In genomic region chr5:71789746-71790145, GRCh38 we compare ENCODE assay signal across 29 cellular contexts.
"Had no signal": no experiment of that assay in that cellular context is flagged by ENCODE, and none has a peak within 500 bp of the region (broad histone marks: within the 10 kb centered on the region; RNA-seq: fewer than 3 reads in every experiment).

No MANE protein-coding gene starts in this region.

- H3K4me1 ChIP-seq: adrenal gland, body of pancreas, colonic mucosa, esophagus squamous epithelium, gastroesophageal sphincter, heart right ventricle had no signal

- H3K36me3 Mint-ChIP-seq: activated naive CD8-positive, alpha-beta T cell treated with anti-CD3 and anti-CD28 coated beads for 36 hours had no signal

- H3K4me3 ChIP-seq: adrenal gland, body of pancreas, colonic mucosa, esophagus squamous epithelium, gastroesophageal sphincter, heart right ventricle had no signal

- H3K4me3 Mint-ChIP-seq: activated B cell treated with CpG ODN at 0.5 μM for 24 hours; activated CD8-positive, alpha-beta T cell treated with anti-CD3 and anti-CD28 coated beads for 36 hours; activated naive CD4-positive, alpha-beta T cell treated with anti-CD3 and anti-CD28 coated beads for 36 hours; activated naive CD4-positive, alpha-beta T cell treated with anti-CD3 and anti-CD28 coated beads, Interleukin-2, amount 50 U/mL, for 24 hours; activated naive CD8-positive, alpha-beta T cell treated with anti-CD3 and anti-CD28 coated beads for 36 hours; activated naive CD8-positive, alpha-beta T cell treated with anti-CD3 and anti-CD28 coated beads, Interleukin-2, amount 50 U/mL, for 24 hours; activated T-helper 1 cell treated with anti-CD3 and anti-CD28 coated beads, Interleukin-12 subunit alpha, Interleukin-12 subunit beta, Interleukin-2, Interleukin-4 antibody, amounts not matched to agents 30 ng/mL and 10 ng/mL and 1 ng/mL, durations not matched to agents 14 hours and 24 hours and 36 hours had no signal

- H3K27ac Mint-ChIP-seq: activated B cell treated with CpG ODN at 0.5 μM for 24 hours; activated CD8-positive, alpha-beta T cell treated with anti-CD3 and anti-CD28 coated beads for 36 hours; activated naive CD4-positive, alpha-beta T cell treated with anti-CD3 and anti-CD28 coated beads for 36 hours; activated naive CD4-positive, alpha-beta T cell treated with anti-CD3 and anti-CD28 coated beads, Interleukin-2, amount 50 U/mL, for 24 hours; activated naive CD8-positive, alpha-beta T cell treated with anti-CD3 and anti-CD28 coated beads for 36 hours; activated naive CD8-positive, alpha-beta T cell treated with anti-CD3 and anti-CD28 coated beads, Interleukin-2, amount 50 U/mL, for 24 hours; activated T-helper 1 cell treated with anti-CD3 and anti-CD28 coated beads, Interleukin-12 subunit alpha, Interleukin-12 subunit beta, Interleukin-2, Interleukin-4 antibody, amounts not matched to agents 30 ng/mL and 10 ng/mL and 1 ng/mL, durations not matched to agents 14 hours and 24 hours and 36 hours; activated T-helper 2 cell treated with anti-CD3 and anti-CD28 coated beads, Interferon-gamma antibody, Interleukin-2, Interleukin-4, amounts not matched to agents 10 μg/mL and 5 μg/mL and 100 μg/mL, durations not matched to agents 14 hours and 24 hours and 36 hours had no signal

- DNase-seq: activated B cell treated with CpG ODN at 0.5 μM for 24 hours; activated CD4-positive, alpha-beta T cell treated with anti-CD3 and anti-CD28 coated beads for 48 hours; activated CD4-positive, alpha-beta T cell treated with anti-CD3 and anti-CD28 coated beads, Interleukin-2, amount 50 U/mL, for 1 hour; activated CD4-positive, alpha-beta T cell treated with anti-CD3 and anti-CD28 coated beads, Interleukin-2, amount 50 U/mL, for 48 hours; activated CD8-positive, alpha-beta memory T cell treated with anti-CD3 and anti-CD28 coated beads for 24 hours; activated CD8-positive, alpha-beta T cell treated with anti-CD3 and anti-CD28 coated beads for 36 hours; activated effector memory CD4-positive, alpha-beta T cell treated with anti-CD3 and anti-CD28 coated beads, Interleukin-2, amount 50 U/mL, for 16 hours; activated naive CD4-positive, alpha-beta T cell treated with anti-CD3 and anti-CD28 coated beads for 36 hours; activated naive CD8-positive, alpha-beta T cell treated with anti-CD3 and anti-CD28 coated beads for 36 hours; activated naive CD8-positive, alpha-beta T cell treated with anti-CD3 and anti-CD28 coated beads, Interleukin-2, amount 50 U/mL, for 24 hours; activated T-cell treated with anti-CD3 and anti-CD28 coated beads, Interleukin-2, amount 50 U/mL, for 48 hours; adrenal gland; amygdala; aorta; body of pancreas; caudate nucleus; colonic mucosa; effector CD8-positive, alpha-beta T cell; esophagus squamous epithelium; foreskin melanocyte; heart right ventricle; T-helper 2 cell had no signal

- H3K4me1 Mint-ChIP-seq: activated B cell treated with CpG ODN at 0.5 μM for 24 hours; activated naive CD4-positive, alpha-beta T cell treated with anti-CD3 and anti-CD28 coated beads, Interleukin-2, amount 50 U/mL, for 24 hours; activated naive CD8-positive, alpha-beta T cell treated with anti-CD3 and anti-CD28 coated beads for 36 hours; activated naive CD8-positive, alpha-beta T cell treated with anti-CD3 and anti-CD28 coated beads, Interleukin-2, amount 50 U/mL, for 24 hours had no signal

- H3K27ac ChIP-seq: adrenal gland, body of pancreas, colonic mucosa, epithelial cell of prostate, esophagus squamous epithelium, gastroesophageal sphincter, heart right ventricle, VCaP had no signal

- H3K36me3 ChIP-seq: adrenal gland, colonic mucosa, esophagus squamous epithelium, gastroesophageal sphincter, heart right ventricle had no signal

- H3K27me3 ChIP-seq: adrenal gland, colonic mucosa, gastroesophageal sphincter, heart right ventricle had no signal

- ATAC-seq: activated CD4-positive, CD25-positive, alpha-beta regulatory T cell treated with anti-CD3 and anti-CD28 coated beads, Interleukin-2, amount 50 U/mL, for 24 hours; activated CD8-positive, alpha-beta T cell treated with anti-CD3 and anti-CD28 coated beads for 36 hours; activated naive CD8-positive, alpha-beta T cell treated with anti-CD3 and anti-CD28 coated beads, Interleukin-2, amount 50 U/mL, for 24 hours; body of pancreas; gastroesophageal sphincter; heart right ventricle had no signal

- H3K9me3 ChIP-seq: adrenal gland, body of pancreas, colonic mucosa had no signal
